Comparison of ENCODE assay signal across 18 cellular contexts in the genomic region with DNA sequence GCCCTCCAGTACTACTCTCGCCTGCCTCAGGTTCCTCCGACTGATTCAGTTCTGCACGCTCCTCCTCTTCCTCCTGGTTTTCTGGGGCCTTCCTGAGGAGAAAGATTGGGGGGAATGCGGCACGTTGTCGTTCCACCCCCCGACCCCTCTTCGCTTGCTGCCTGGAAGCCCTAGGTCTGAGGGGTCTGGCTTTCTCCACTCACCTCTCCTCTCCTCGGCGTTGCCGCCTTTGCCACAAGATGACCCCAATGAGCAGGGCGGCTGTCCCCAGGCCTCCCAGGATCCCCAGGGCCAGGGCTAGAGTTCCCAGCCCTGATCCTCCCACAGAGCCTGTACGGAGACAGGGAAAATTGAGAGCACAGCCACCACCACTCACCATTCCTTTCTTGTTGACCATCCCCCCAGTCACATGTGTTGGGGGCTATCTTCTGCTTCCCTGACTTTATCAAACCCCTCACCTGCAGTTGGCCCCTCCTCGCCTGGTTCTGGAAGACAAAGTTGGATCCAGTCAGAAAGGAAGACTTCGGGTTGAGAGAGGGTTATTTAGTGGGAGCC. TPM values are rescaled to one million over a fixed set of nuclear protein-coding genes. Genes with fewer than 3 reads are reported as not detected.
DNase-seq lines count a peak whose midpoint lies in the region; ATAC-seq and TF ChIP-seq lines count a peak whose summit lies in the region.
"Had no signal": no experiment of that assay in that cellular context is flagged by ENCODE, and none has a peak within 500 bp of the region (broad histone marks: within the 10 kb centered on the region; RNA-seq: fewer than 3 reads in every experiment).

No MANE protein-coding gene starts in this region.

- H3K27me3 Mint-ChIP-seq in activated T-cell treated with anti-CD3 and anti-CD28 coated beads, Interleukin-2, amount 50 U/mL, for 24 hours = no peaks in the 10 kb centered on the region
- no peaks in the 10 kb centered on the region for H3K27me3 Mint-ChIP-seq in activated naive CD8-positive, alpha-beta T cell treated with anti-CD3 and anti-CD28 coated beads for 36 hours
- no peaks in the 10 kb centered on the region for H3K27me3 Mint-ChIP-seq in naive B cell

- peaks cover 23 to 54% (median 48%) of the 10 kb centered on the region in 4 donors for H3K36me3 ChIP-seq in stomach

- H3K9me3 ChIP-seq in stomach = no peaks in the 10 kb centered on the region
- H3K9me3 ChIP-seq: SK-N-SH, thoracic aorta had no signal

- DNase-seq in activated T-cell treated with anti-CD3 and anti-CD28 coated beads, Interleukin-2, amount 50 U/mL, for 24 hours = no peak
- DNase-seq in activated T-cell treated with anti-CD3 and anti-CD28 coated beads, Interleukin-2, amount 50 U/mL, for 1 hour = no peak
- DNase-seq in activated naive CD8-positive, alpha-beta T cell treated with anti-CD3 and anti-CD28 coated beads for 36 hours = no peak
- DNase-seq in naive B cell (no peak), stomach (no peak), DMS79 treated with DMSO at 0.1 percent for 48 hours (lab: John Stamatoyannopoulos, UW) (no peak), GM19238 (ENCODE audit: insufficient read length, low spot score) (no peak)
- DNase-seq: DMS153; NCI-H1417; NCI-H2171 treated with DMSO at 0.1 percent for 48 hours; NCI-H774; SK-N-SH; stimulated activated CD8-positive, alpha-beta memory T cell treated with anti-CD3 and anti-CD28 coated beads, Interleukin-4, amount 100 ng/mL, for 48 hours; T1000 had no signal

- H3K4me1 ChIP-seq in stomach = peaks cover 40 to 79% (median 63%) of the 10 kb centered on the region in 4 donors

- H3K27ac ChIP-seq in stomach = peak overlapping the region in 4 of 5 donors; percentile 14 to 100 (median 79)

- no peak overlapping the region for H3K4me3 ChIP-seq in stomach
- H3K4me3 ChIP-seq: smooth muscle cell, thoracic aorta had no signal

- TF ChIP-seq EP300 in stomach (IDR thresholded peaks at IDR 0.05) = no peak

- ATAC-seq in naive B cell (ENCODE audit: low read depth in 2 of 2) (no peak), GM19351 (IDR thresholded peaks at IDR 0.05; ENCODE audit: unreplicated experiment) (no peak)
- ATAC-seq: left lobe of liver had no signal

- peak overlapping the region; percentile 99 for H3K27ac Mint-ChIP-seq in activated T-cell treated with anti-CD3 and anti-CD28 coated beads, Interleukin-2, amount 50 U/mL, for 24 hours
- H3K27ac Mint-ChIP-seq in activated naive CD8-positive, alpha-beta T cell treated with anti-CD3 and anti-CD28 coated beads for 36 hours = peak overlapping the region; percentile 47
- peak overlapping the region in 4 of 6 donors; percentile 47 to 69 (median 64) for H3K27ac Mint-ChIP-seq in naive B cell

- 87 to 94% (median 88%) methylated on average over 15 of the region's 15 CpGs for WGBS in stomach, 5 donors

- H3K27me3 ChIP-seq in stomach = no peaks in the 10 kb centered on the region

- intact Hi-C loops in stomach (cut with DNase I; ENCODE audit: low total_unique reads) = no loop called here

- peaks cover 74% of the 10 kb centered on the region for H3K36me3 Mint-ChIP-seq in activated T-cell treated with anti-CD3 and anti-CD28 coated beads, Interleukin-2, amount 50 U/mL, for 24 hours (ENCODE audit: low read depth)
- peaks cover 19% of the 10 kb centered on the region for H3K36me3 Mint-ChIP-seq in activated naive CD8-positive, alpha-beta T cell treated with anti-CD3 and anti-CD28 coated beads for 36 hours
- peaks cover 4 to 18% of the 10 kb centered on the region in 2 donors for H3K36me3 Mint-ChIP-seq in naive B cell

- no peak for TF ChIP-seq CTCF in stomach (IDR thresholded peaks at IDR 0.05)

- no peaks in the 10 kb centered on the region for H3K9me3 Mint-ChIP-seq in activated T-cell treated with anti-CD3 and anti-CD28 coated beads, Interleukin-2, amount 50 U/mL, for 24 hours
- H3K9me3 Mint-ChIP-seq in activated naive CD8-positive, alpha-beta T cell treated with anti-CD3 and anti-CD28 coated beads for 36 hours = no peaks in the 10 kb centered on the region
- H3K9me3 Mint-ChIP-seq in naive B cell = peaks cover 0 to 4% (median 0%) of the 10 kb centered on the region in 7 donors

- H3K4me1 Mint-ChIP-seq in activated T-cell treated with anti-CD3 and anti-CD28 coated beads, Interleukin-2, amount 50 U/mL, for 24 hours (ENCODE audit: low read depth) = peaks cover 74% of the 10 kb centered on the region
- peaks cover 44% of the 10 kb centered on the region for H3K4me1 Mint-ChIP-seq in activated naive CD8-positive, alpha-beta T cell treated with anti-CD3 and anti-CD28 coated beads for 36 hours
- H3K4me1 Mint-ChIP-seq in naive B cell = peaks cover 51 to 56% (median 54%) of the 10 kb centered on the region in 3 donors

- TF ChIP-seq POLR2A in stomach (IDR thresholded peaks at IDR 0.05) = no peak

- H3K4me3 Mint-ChIP-seq in activated T-cell treated with anti-CD3 and anti-CD28 coated beads, Interleukin-2, amount 50 U/mL, for 24 hours = no peak overlapping the region
- H3K4me3 Mint-ChIP-seq in activated naive CD8-positive, alpha-beta T cell treated with anti-CD3 and anti-CD28 coated beads for 36 hours = no peak overlapping the region
- H3K4me3 Mint-ChIP-seq in naive B cell = peak overlapping the region in 3 of 8 donors; percentile 54 to 74 (median 62)

RNA-seq across cellular contexts. Expression of a gene that starts 2.8 kb away (rescaled TPM):
- 10 to 100 TPM in 1 of 2 experiments, 1 to 10 TPM in 1; 9.6 to 11.5 TPM for total RNA-seq in activated naive CD8-positive, alpha-beta T cell treated with anti-CD3 and anti-CD28 coated beads for 36 hours
- polyA plus RNA-seq in naive B cell (ENCODE audit: low read depth in 6 of 6) (1 to 10 TPM in 1 of 6 donors, under 1 TPM in 3, not detected in 2; 0.32 to 1.1 (median 0.63) TPM), stomach (10 to 100 TPM; 13.0 to 18.0 (median 16.9) TPM)
- total RNA-seq in stomach = 10 to 100 TPM in 2 of 5 donors, 1 to 10 TPM in 2, under 1 TPM in 1; 0.87 to 35.6 (median 2.8) TPM

RNA-seq across cellular contexts. Expression of a gene that starts 3.0 kb away (rescaled TPM):
- total RNA-seq in activated naive CD8-positive, alpha-beta T cell treated with anti-CD3 and anti-CD28 coated beads for 36 hours = 10 to 100 TPM; 58.3 to 58.6 TPM
- polyA plus RNA-seq in naive B cell (ENCODE audit: low read depth in 6 of 6) (100 to 1,000 TPM in 3 of 6 donors, 10 to 100 TPM in 3; 85.9 to 116 (median 102) TPM), stomach (100 to 1,000 TPM in 1 of 3 donors, 10 to 100 TPM in 2; 92.5 to 107 (median 93.2) TPM)
- 10 to 100 TPM; 22.6 to 71.4 (median 50.9) TPM for total RNA-seq in stomach

RNA-seq across cellular contexts. Expression of a gene that starts 5.3 kb away (rescaled TPM):
- total RNA-seq in activated naive CD8-positive, alpha-beta T cell treated with anti-CD3 and anti-CD28 coated beads for 36 hours = 10 to 100 TPM; 30.8 to 33.6 TPM
- 10 to 100 TPM in 5 of 6 donors, 1 to 10 TPM in 1; 9.1 to 20.6 (median 13.1) TPM for polyA plus RNA-seq in naive B cell (ENCODE audit: low read depth in 6 of 6)
- 10 to 100 TPM in 4 of 5 donors, 1 to 10 TPM in 1; 7.3 to 52.6 (median 33.5) TPM for total RNA-seq in stomach
- 10 to 100 TPM; 31.3 to 41.9 (median 36.2) TPM for polyA plus RNA-seq in stomach

RNA-seq across cellular contexts. Expression of a gene that starts 8.8 kb away (rescaled TPM):
- total RNA-seq in activated naive CD8-positive, alpha-beta T cell treated with anti-CD3 and anti-CD28 coated beads for 36 hours = 10 to 100 TPM; 56.4 to 56.9 TPM
- polyA plus RNA-seq in naive B cell (ENCODE audit: low read depth in 6 of 6) (1 to 10 TPM in 5 of 6 donors, under 1 TPM in 1; 0.64 to 4.0 (median 3.1) TPM), stomach (10 to 100 TPM; 26.5 to 31.4 (median 28.0) TPM)
- total RNA-seq in stomach = 10 to 100 TPM; 23.5 to 50.3 (median 42.0) TPM

RNA-seq across cellular contexts. Expression of a gene that starts 11.2 kb away (rescaled TPM):
- total RNA-seq in activated naive CD8-positive, alpha-beta T cell treated with anti-CD3 and anti-CD28 coated beads for 36 hours = 10 to 100 TPM; 68.4 to 71.3 TPM
- polyA plus RNA-seq in naive B cell (ENCODE audit: low read depth in 6 of 6) (100 to 1,000 TPM in 5 of 6 donors, 10 to 100 TPM in 1; 99.0 to 145 (median 125) TPM), stomach (10 to 100 TPM in 2 of 3 donors, 1 to 10 TPM in 1; 10.0 to 25.8 (median 23.9) TPM)
- 10 to 100 TPM in 1 of 5 donors, 1 to 10 TPM in 1, not detected in 3; 3.1 to 41.0 TPM for total RNA-seq in stomach

Comparison
In these comparisons a context has a peak if more than half of its experiments do, and no peak if none do; other contexts are left out.
1. H3K27ac Mint-ChIP-seq: peak in every context shown above with its lines; median percentile 99 in activated T-cell treated with anti-CD3 and anti-CD28 coated beads, Interleukin-2, amount 50 U/mL, for 24 hours; 64 in naive B cell; 47 in activated naive CD8-positive, alpha-beta T cell treated with anti-CD3 and anti-CD28 coated beads for 36 hours.